26 cellular contexts compared by ENCODE assay signal in the genomic region with DNA sequence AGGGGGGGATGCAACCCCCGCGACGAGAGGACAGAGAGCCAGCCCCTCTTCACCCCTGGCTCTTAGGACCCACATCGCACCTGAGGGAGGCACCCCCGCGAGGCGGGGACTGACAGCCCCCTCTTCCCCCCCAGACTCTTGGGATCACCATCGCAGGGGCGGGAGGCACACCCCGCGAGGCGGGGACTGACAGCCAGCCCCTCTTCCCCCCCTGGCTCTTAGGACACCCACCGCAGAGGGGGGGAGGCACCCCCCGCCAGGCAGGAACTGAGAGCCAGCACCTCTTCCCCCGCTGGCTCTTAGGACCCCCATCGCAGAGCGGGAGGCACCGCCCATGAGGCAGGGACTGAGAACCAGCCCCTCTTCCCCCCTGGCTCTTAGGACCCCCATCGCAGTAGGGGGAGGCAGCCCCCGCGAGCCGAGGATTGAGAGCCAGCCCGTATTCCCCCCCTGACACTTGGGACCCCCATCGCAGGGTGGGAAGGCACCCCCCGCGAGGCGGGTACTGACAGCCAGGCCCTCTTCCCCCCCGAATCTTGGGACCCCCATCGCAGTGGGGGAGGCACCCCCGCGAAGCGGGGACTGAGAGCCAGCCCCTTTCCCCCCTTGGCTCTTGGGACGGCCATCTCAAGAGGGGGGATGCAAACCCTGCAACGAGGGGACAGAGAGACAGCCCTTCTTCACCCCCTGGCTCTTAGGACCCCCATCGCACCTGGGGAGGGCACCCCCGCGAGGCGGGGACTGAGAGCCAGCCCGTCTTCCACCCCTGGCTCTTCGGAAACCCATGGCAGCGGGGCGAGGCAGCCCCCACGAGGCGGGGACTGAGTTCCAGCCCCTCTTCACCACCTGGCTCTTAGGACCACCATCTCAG.
"Had no signal": no experiment of that assay in that cellular context is flagged by ENCODE, and none has a peak within 500 bp of the region (broad histone marks: within the 10 kb centered on the region; RNA-seq: fewer than 3 reads in every experiment).

No MANE protein-coding gene starts in this region.

- ATAC-seq: activated CD4-positive, CD25-positive, alpha-beta regulatory T cell treated with anti-CD3 and anti-CD28 coated beads, Interleukin-2, amount 50 U/mL, for 24 hours; activated CD8-positive, alpha-beta T cell treated with anti-CD3 and anti-CD28 coated beads for 36 hours; K562; Panc1 had no signal

- H3K36me3 Mint-ChIP-seq: activated naive CD8-positive, alpha-beta T cell treated with anti-CD3 and anti-CD28 coated beads for 36 hours had no signal

- DNase-seq: activated CD4-positive, alpha-beta T cell treated with anti-CD3 and anti-CD28 coated beads for 4 hours; activated CD8-positive, alpha-beta memory T cell treated with anti-CD3 and anti-CD28 coated beads, Interleukin-2, amount 50 U/mL, for 48 hours; activated CD8-positive, alpha-beta T cell treated with anti-CD3 and anti-CD28 coated beads for 36 hours; activated naive CD4-positive, alpha-beta T cell treated with Interleukin-2 at 50 U/mL for 16 hours; activated naive CD8-positive, alpha-beta T cell treated with anti-CD3 and anti-CD28 coated beads for 36 hours; activated T-cell treated with anti-CD3 and anti-CD28 coated beads, Interleukin-2, amount 50 U/mL, for 1 hour; anterior cingulate cortex; caudate nucleus; Karpas-422; MM.1S; NCI-H1105 treated with DMSO at 0.1 percent for 48 hours; NCI-H1436 treated with DMSO at 0.1 percent for 48 hours; NCI-H187; NCI-H2081; NCI-H510A treated with DMSO at 0.1 percent for 48 hours; NCI-H69; NK-92 treated with Interleukin-12 subunit alpha and Interleukin-12 subunit beta, amount 100 ng/mL, for 24 hours; OCI-M1; Right ventricle myocardium superior; RPMI8226 had no signal

- H3K36me3 ChIP-seq: breast epithelium, SJSA1 had no signal

- H3K27ac ChIP-seq: breast epithelium, SJSA1 had no signal

- H3K27me3 Mint-ChIP-seq: activated CD8-positive, alpha-beta T cell treated with anti-CD3 and anti-CD28 coated beads for 36 hours; activated naive CD8-positive, alpha-beta T cell treated with anti-CD3 and anti-CD28 coated beads for 36 hours had no signal

- H3K4me3 ChIP-seq: breast epithelium, K562, SJSA1 had no signal

- H3K27ac Mint-ChIP-seq: activated CD8-positive, alpha-beta T cell treated with anti-CD3 and anti-CD28 coated beads for 36 hours; activated naive CD8-positive, alpha-beta T cell treated with anti-CD3 and anti-CD28 coated beads for 36 hours; T-helper 1 cell treated with Interleukin-12 subunit alpha and Interleukin-12 subunit beta and Interleukin-4 antibody, amounts not matched to agents 30 μg/mL and 1 μg/mL, for 36 hours had no signal

- H3K4me3 Mint-ChIP-seq: activated CD8-positive, alpha-beta T cell treated with anti-CD3 and anti-CD28 coated beads for 36 hours; activated naive CD8-positive, alpha-beta T cell treated with anti-CD3 and anti-CD28 coated beads for 36 hours; T-helper 1 cell treated with Interleukin-12 subunit alpha and Interleukin-12 subunit beta and Interleukin-4 antibody, amounts not matched to agents 30 μg/mL and 1 μg/mL, for 36 hours had no signal

- H3K27me3 ChIP-seq: breast epithelium, SJSA1 had no signal

- H3K9me3 ChIP-seq: SJSA1 had no signal

- H3K4me1 ChIP-seq: breast epithelium, SJSA1 had no signal

- H3K4me1 Mint-ChIP-seq: activated naive CD8-positive, alpha-beta T cell treated with anti-CD3 and anti-CD28 coated beads for 36 hours had no signal
